ENCODE assay signal across 16 cellular contexts in genomic region chr12:77120156-77120555, GRCh38. TPM values are rescaled to one million over a fixed set of nuclear protein-coding genes. Genes with fewer than 3 reads are reported as not detected.
DNase-seq lines count a peak whose midpoint lies in the region; ATAC-seq and TF ChIP-seq lines count a peak whose summit lies in the region.
"Had no signal": no experiment of that assay in that cellular context is flagged by ENCODE, and none has a peak within 500 bp of the region (broad histone marks: within the 10 kb centered on the region; RNA-seq: fewer than 3 reads in every experiment).

No MANE protein-coding gene starts in this region.

- H4K91ac ChIP-seq in mesenchymal stem cell (ENCODE audit: low read length), result no peak overlapping the region

- peaks cover 0 to 17% (median 5%) of the 10 kb centered on the region in 5 donors for H3K27me3 Mint-ChIP-seq in naive thymus-derived CD4-positive, alpha-beta T cell

- H3K4me1 Mint-ChIP-seq in naive thymus-derived CD4-positive, alpha-beta T cell, result no peaks in the 10 kb centered on the region

- no peak overlapping the region for H2BK120ac ChIP-seq in mesenchymal stem cell (ENCODE audit: low read depth, low read length)

- no peak overlapping the region for H2BK12ac ChIP-seq in mesenchymal stem cell (ENCODE audit: low read length in 2 of 2)

- no peaks in the 10 kb centered on the region for H3K27me3 ChIP-seq in Panc1 (ENCODE audit: control insufficient read depth, insufficient read depth, low read length)
- H3K27me3 ChIP-seq in mesenchymal stem cell (ENCODE audit: control insufficient read depth in 1 of 2, insufficient read depth in 1 of 2, low read length in 2 of 2), result no peaks in the 10 kb centered on the region
- no peaks in the 10 kb centered on the region for H3K27me3 ChIP-seq in naive thymus-derived CD4-positive, alpha-beta T cell (ENCODE audit: control insufficient read depth in 2 of 2, insufficient read depth in 2 of 2, low read length in 2 of 2)

- intact Hi-C loops in Panc1 (cut with micrococcal nuclease; ENCODE audit: unreplicated experiment), result no loop called here
- intact Hi-C loops in naive thymus-derived CD4-positive, alpha-beta T cell (cut with micrococcal nuclease), result no loop called here

- H2BK15ac ChIP-seq in mesenchymal stem cell (ENCODE audit: low read depth, poor library complexity, severe bottlenecking), result no peak overlapping the region

- DNase-seq in EH (ENCODE audit: low read depth), result peak; percentile 82
- DNase-seq in Panc1 (ENCODE audit: low read depth, low spot score), result peak; percentile 69
- DNase-seq in dermis blood vessel endothelial cell, result peak; percentile 84
- peak; percentile 72 for DNase-seq in mesenchymal stem cell
- no peak for DNase-seq in DMS79 treated with DMSO at 0.1 percent for 48 hours (lab: John Stamatoyannopoulos, UW)
- no peak for DNase-seq in 8988T
- no peak for DNase-seq in naive thymus-derived CD4-positive, alpha-beta T cell
- DNase-seq in COLO668 (lab: John Stamatoyannopoulos, UW; ENCODE audit: unreplicated experiment), result no peak
- DNase-seq: activated CD4-positive, alpha-beta T cell treated with anti-CD3 and anti-CD28 coated beads, Interleukin-2, amount 50 U/mL, for 4 hours; dorsolateral prefrontal cortex; kidney; NCI-H187 treated with DMSO at 0.1 percent for 48 hours; occipital lobe; SIG-M5 had no signal

- CTCF ChIA-PET in Panc1 (lab: Charles Lee), result no interaction called here
- CTCF ChIA-PET in naive thymus-derived CD4-positive, alpha-beta T cell (lab: Charles Lee), result no interaction called here

- H3K36me3 ChIP-seq in Panc1 (ENCODE audit: control insufficient read depth, insufficient read depth, low read length) (no peaks in the 10 kb centered on the region), mesenchymal stem cell (ENCODE audit: control insufficient read depth in 1 of 2, insufficient read depth in 2 of 2, low read depth in 1 of 2, low read length in 2 of 2) (no peaks in the 10 kb centered on the region)
- no peaks in the 10 kb centered on the region for H3K36me3 ChIP-seq in naive thymus-derived CD4-positive, alpha-beta T cell (ENCODE audit: control insufficient read depth in 2 of 3, insufficient read depth in 3 of 3, low read length in 3 of 3)

- H3K4me3 Mint-ChIP-seq in naive thymus-derived CD4-positive, alpha-beta T cell, result no peak overlapping the region

- no peaks in the 10 kb centered on the region for H3K79me1 ChIP-seq in mesenchymal stem cell (replicated peaks; ENCODE audit: low read length, poor library complexity, severe bottlenecking)

- H3K23ac ChIP-seq in mesenchymal stem cell (ENCODE audit: low read length in 2 of 2), result no peak overlapping the region

- BruUV-seq in Panc1 (replicated peaks; lab: Mats Ljungman, UMichigan), result no TSS peak

- H2AK5ac ChIP-seq in mesenchymal stem cell (ENCODE audit: low read length, severe bottlenecking), result no peak overlapping the region

- H3K9me3 ChIP-seq in Panc1 (ENCODE audit: control insufficient read depth, insufficient read depth, low read depth, low read length), result peaks cover under 1% of the 10 kb centered on the region; the same call in 1 of the 2 replicates
- H3K9me3 ChIP-seq in mesenchymal stem cell (ENCODE audit: control insufficient read depth, low read length), result no peaks in the 10 kb centered on the region
- no peaks in the 10 kb centered on the region for H3K9me3 ChIP-seq in naive thymus-derived CD4-positive, alpha-beta T cell (ENCODE audit: control insufficient read depth in 2 of 3, low read length in 3 of 3)

- H3K18ac ChIP-seq in mesenchymal stem cell (ENCODE audit: low read depth in 1 of 2, low read length in 2 of 2), result no peak overlapping the region

- POLR2A ChIA-PET in Panc1 (lab: Charles Lee), result no interaction called here
- POLR2A ChIA-PET in naive thymus-derived CD4-positive, alpha-beta T cell (lab: Charles Lee), result no interaction called here

- H3K4me2 ChIP-seq in mesenchymal stem cell (ENCODE audit: low read length, poor library complexity, severe bottlenecking), result no peak overlapping the region

- no peak overlapping the region for H3K27ac Mint-ChIP-seq in naive thymus-derived CD4-positive, alpha-beta T cell

- H3K27ac ChIP-seq in Panc1 (ENCODE audit: low read length), result no peak overlapping the region
- no peak overlapping the region for H3K27ac ChIP-seq in mesenchymal stem cell (ENCODE audit: low read length, poor library complexity, severe bottlenecking)
- H3K27ac ChIP-seq in naive thymus-derived CD4-positive, alpha-beta T cell (ENCODE audit: low read depth, low read length), result no peak overlapping the region
- H3K27ac ChIP-seq: C4-2B, dorsolateral prefrontal cortex, HL-60 had no signal

- H4K8ac ChIP-seq in mesenchymal stem cell (ENCODE audit: low read length), result no peak overlapping the region

- WGBS in mesenchymal stem cell, result no CpG with 5 or more reads among the region's 1 CpG

- H3K36me3 Mint-ChIP-seq in naive thymus-derived CD4-positive, alpha-beta T cell, result no peaks in the 10 kb centered on the region

- in situ Hi-C loops in Panc1 (cut with HindIII; ENCODE audit: low pct_unique_long_range_greater_than_20kb, low sequenced_read_pairs), result no loop called here

- H3K4ac ChIP-seq in mesenchymal stem cell (ENCODE audit: low read depth in 1 of 2, low read length in 2 of 2), result no peak overlapping the region

- H2AFZ ChIP-seq in mesenchymal stem cell (ENCODE audit: low read depth, low read length), result no peak overlapping the region

- TF ChIP-seq CTCF in Panc1 (IDR thresholded peaks at IDR 0.05), result no peak

- ATAC-seq in Panc1, result peak; percentile 93
- no peak for ATAC-seq in naive thymus-derived CD4-positive, alpha-beta T cell

- no peaks in the 10 kb centered on the region for H3K4me1 ChIP-seq in Panc1 (ENCODE audit: control insufficient read depth, insufficient read depth, low read length)
- no peaks in the 10 kb centered on the region for H3K4me1 ChIP-seq in mesenchymal stem cell (ENCODE audit: control insufficient read depth, insufficient read depth, low read depth, low read length)
- H3K4me1 ChIP-seq in naive thymus-derived CD4-positive, alpha-beta T cell (ENCODE audit: control insufficient read depth in 2 of 2, insufficient read depth in 2 of 2, low read length in 2 of 2), result no peaks in the 10 kb centered on the region

- peaks cover 0 to 2% (median 0%) of the 10 kb centered on the region in 11 donors for H3K9me3 Mint-ChIP-seq in naive thymus-derived CD4-positive, alpha-beta T cell

- H3K4me3 ChIP-seq in Panc1 (ENCODE audit: low read depth in 2 of 2, low read length in 2 of 2) (no peak overlapping the region), mesenchymal stem cell (ENCODE audit: insufficient read depth in 1 of 2, low read depth in 1 of 2, low read length in 2 of 2) (no peak overlapping the region)
- no peak overlapping the region for H3K4me3 ChIP-seq in naive thymus-derived CD4-positive, alpha-beta T cell (ENCODE audit: low read length)
- H3K4me3 ChIP-seq: dorsolateral prefrontal cortex had no signal

- H3K9ac ChIP-seq in mesenchymal stem cell (ENCODE audit: low read length), result peak overlapping the region; percentile 87

- H2BK5ac ChIP-seq in mesenchymal stem cell (ENCODE audit: low read depth, low read length, poor library complexity, severe bottlenecking), result no peak overlapping the region

- no peak overlapping the region for H3K14ac ChIP-seq in mesenchymal stem cell (ENCODE audit: low read length in 2 of 2)

RNA-seq across cellular contexts. Expression of gene E2F7, which starts 54.8 kb away (rescaled TPM):
- total RNA-seq in Panc1 (2021; ENCODE audit: unreplicated experiment) (13.1 TPM), dermis blood vessel endothelial cell (7.3 and 13.4 TPM in 2 replicates)
- 1.8 TPM for polyA plus RNA-seq in Panc1 (2012; ENCODE audit: insufficient read length)
- 6.2 TPM for polyA plus RNA-seq in mesenchymal stem cell (2013, experiment 1 of 2)
- 6.5 TPM for polyA plus RNA-seq in mesenchymal stem cell (2013, experiment 2 of 2)
- 10 to 100 TPM in 1 of 5 experiments, under 1 TPM in 1, not detected in 3; 0.22 to 17.6 TPM for total RNA-seq in naive thymus-derived CD4-positive, alpha-beta T cell
- polyA plus RNA-seq in naive thymus-derived CD4-positive, alpha-beta T cell, result not detected

Comparison
In these comparisons a context has a peak if more than half of its experiments do, and no peak if none do; other contexts are left out.
1. DNase-seq: peak in EH (single experiment), Panc1 (single experiment), dermis blood vessel endothelial cell (single experiment) and mesenchymal stem cell (single experiment); none in DMS79 treated with DMSO at 0.1 percent for 48 hours (single experiment), 8988T (single experiment), naive thymus-derived CD4-positive, alpha-beta T cell (0 of 9) and COLO668 (single experiment).